ENCODE assay signal across 37 cellular contexts in the genomic region with DNA sequence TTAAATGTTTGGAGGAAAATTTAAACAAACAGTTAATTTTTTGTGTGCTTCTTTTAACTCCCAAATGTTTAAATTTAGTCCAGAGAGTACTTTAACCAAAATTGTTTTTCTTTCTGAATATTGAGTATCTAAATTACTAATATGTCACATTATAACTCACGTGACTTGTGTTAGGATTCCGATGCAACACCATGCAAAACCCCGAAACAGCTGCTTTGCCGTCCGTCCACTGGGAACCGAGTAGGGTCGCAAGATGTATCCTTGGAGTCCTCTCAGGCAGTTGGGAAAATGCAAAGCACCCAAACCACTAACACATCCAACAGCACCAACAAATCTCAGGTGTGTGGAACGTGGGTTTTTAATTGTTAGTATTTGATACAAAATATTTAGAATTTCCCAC. TPM values are rescaled to one million over a fixed set of nuclear protein-coding genes. Genes with fewer than 3 reads are reported as not detected.
DNase-seq lines count a peak whose midpoint lies in the region; ATAC-seq, FAIRE-seq and TF ChIP-seq lines count a peak whose summit lies in the region.
"Had no signal": no experiment of that assay in that cellular context is flagged by ENCODE, and none has a peak within 500 bp of the region (broad histone marks: within the 10 kb centered on the region; RNA-seq: fewer than 3 reads in every experiment).

No MANE protein-coding gene starts in this region.

- H4K20me1 ChIP-seq in Karpas-422 (ENCODE audit: insufficient read depth, low read depth, low read length) (no peaks in the 10 kb centered on the region), K562 (replicated peaks; ENCODE audit: control insufficient read depth, insufficient read depth, low read length) (no peaks in the 10 kb centered on the region)
- H4K20me1 ChIP-seq: BLaER1; BLaER1 treated with 17β-estradiol and CSF1 and Interleukin-3, amounts not matched to agents 10 nM and 100 nM had no signal

- no peaks in the 10 kb centered on the region for H3K27me3 Mint-ChIP-seq in activated T-cell treated with anti-CD3 and anti-CD28 coated beads, Interleukin-2, amount 50 U/mL, for 72 hours (ENCODE audit: low read depth)
- H3K27me3 Mint-ChIP-seq: B cell; CD4-positive, alpha-beta memory T cell; CD4-positive, alpha-beta T cell; CD4-positive, CD25-positive, alpha-beta regulatory T cell; CD8-positive, alpha-beta memory T cell had no signal

- peak overlapping the region; percentile 57 for H3K27ac Mint-ChIP-seq in activated T-cell treated with anti-CD3 and anti-CD28 coated beads, Interleukin-2, amount 50 U/mL, for 72 hours
- H3K27ac Mint-ChIP-seq: B cell; CD4-positive, alpha-beta T cell; CD4-positive, CD25-positive, alpha-beta regulatory T cell; CD8-positive, alpha-beta memory T cell; CD8-positive, alpha-beta T cell had no signal

- TF ChIP-seq CTCF in K562 (IDR thresholded peaks at IDR 0.05 in 2 of 3, conservative IDR thresholded peaks at IDR 0.05 in 1 of 3; ENCODE audit: insufficient read depth in 2 of 3, low read depth in 1 of 3, low read length in 3 of 3): no peak

- no peak for FAIRE-seq in K562 (lab: Jason Lieb, UNC)
- FAIRE-seq: A204.1, A549, D721Med had no signal

- no peaks in the 10 kb centered on the region for H3K79me2 ChIP-seq in Karpas-422 (ENCODE audit: low read length)
- H3K79me2 ChIP-seq in K562 (ENCODE audit: control insufficient read depth, insufficient read depth, low read length): no peaks in the 10 kb centered on the region

- H3K36me3 ChIP-seq in Karpas-422 (ENCODE audit: insufficient read depth, low read length) (no peaks in the 10 kb centered on the region), K562 (ENCODE audit: control insufficient read depth, insufficient read depth, low read length) (peaks cover 48% of the 10 kb centered on the region; the same call in 2 of the 3 replicates)

- no peak for ATAC-seq in activated T-cell treated with anti-CD3 and anti-CD28 coated beads, Interleukin-2, amount 50 U/mL, for 72 hours (replicated peaks in 1 of 2)
- ATAC-seq in K562 (no peak), HG03342 (IDR thresholded peaks at IDR 0.05; ENCODE audit: unreplicated experiment) (no peak)
- ATAC-seq: A549; CD8-positive, alpha-beta T cell had no signal

- no peak overlapping the region for H3K4me3 ChIP-seq in Karpas-422 (ENCODE audit: low read length)
- H3K4me3 ChIP-seq in K562: no peak overlapping the region
- H3K4me3 ChIP-seq: A549; BLaER1; BLaER1 treated with 17β-estradiol and CSF1 and Interleukin-3, amounts not matched to agents 10 nM and 100 nM had no signal

- H3K9ac ChIP-seq in Karpas-422 (ENCODE audit: low read length) (no peak overlapping the region), K562 (ENCODE audit: insufficient read depth in 1 of 2, low read depth in 2 of 2, low read length in 2 of 2) (no peak overlapping the region)
- H3K9ac ChIP-seq: BLaER1; BLaER1 treated with 17β-estradiol and CSF1 and Interleukin-3, amounts not matched to agents 10 nM and 100 nM had no signal

- CTCF ChIA-PET in K562 (lab: Yijun Ruan, JAX; ENCODE audit: low intra/inter-chr PET ratio): no interaction called here

- no peak overlapping the region for H3K27ac ChIP-seq in Karpas-422 (ENCODE audit: low read length)
- H3K27ac ChIP-seq in K562 (ENCODE audit: extremely low read depth, low read depth, low read length): peak overlapping the region; percentile 67; the same call in 1 of the 3 replicates
- H3K27ac ChIP-seq: 22Rv1; A549; BLaER1; BLaER1 treated with 17β-estradiol and CSF1 and Interleukin-3, amounts not matched to agents 10 nM and 100 nM; C4-2B had no signal

- 69% methylated on average over 8 of the region's 8 CpGs for WGBS in K562 (ENCODE audit: insufficient coverage, low coverage, missing lambda C conversion rate)

- no peaks in the 10 kb centered on the region for H3K9me2 ChIP-seq in Karpas-422 (replicated peaks; ENCODE audit: insufficient read depth, low read length)

- H3K9me3 ChIP-seq in Karpas-422 (ENCODE audit: low read length) (no peaks in the 10 kb centered on the region), K562 (replicated peaks; ENCODE audit: control insufficient read depth, insufficient read depth, low read depth, low read length) (no peaks in the 10 kb centered on the region)
- H3K9me3 ChIP-seq: A549; BE2C; BLaER1; BLaER1 treated with 17β-estradiol and CSF1 and Interleukin-3, amounts not matched to agents 10 nM and 100 nM; Caco-2 had no signal

- H2AFZ ChIP-seq in Karpas-422 (ENCODE audit: low read length): no peak overlapping the region
- no peak overlapping the region for H2AFZ ChIP-seq in K562 (ENCODE audit: low read depth, low read length)

- no peaks in the 10 kb centered on the region for H3K9me3 Mint-ChIP-seq in activated T-cell treated with anti-CD3 and anti-CD28 coated beads, Interleukin-2, amount 50 U/mL, for 72 hours
- H3K9me3 Mint-ChIP-seq: CD14-positive monocyte; CD4-positive, alpha-beta memory T cell; CD4-positive, alpha-beta T cell; CD4-positive, CD25-positive, alpha-beta regulatory T cell; CD8-positive, alpha-beta memory T cell; CD8-positive, alpha-beta T cell had no signal

- H3K27me3 ChIP-seq in Karpas-422 (ENCODE audit: low read length): no peaks in the 10 kb centered on the region
- no peaks in the 10 kb centered on the region for H3K27me3 ChIP-seq in K562 (ENCODE audit: control insufficient read depth in 2 of 2, insufficient read depth in 2 of 2, low read length in 2 of 2)
- H3K27me3 ChIP-seq: BE2C; BLaER1; BLaER1 treated with 17β-estradiol and CSF1 and Interleukin-3, amounts not matched to agents 10 nM and 100 nM had no signal

- H3K9me1 ChIP-seq in K562 (ENCODE audit: control insufficient read depth, insufficient read depth, low read length): no peaks in the 10 kb centered on the region

- H3K36me3 Mint-ChIP-seq in activated T-cell treated with anti-CD3 and anti-CD28 coated beads, Interleukin-2, amount 50 U/mL, for 72 hours (ENCODE audit: insufficient read depth in 2 of 2): peaks cover 3 to 25% of the 10 kb centered on the region in 2 donors

- DNase-seq in NCI-H526 (lab: John Stamatoyannopoulos, UW) (peak; percentile 28 to 46), NCI-H526 treated with DMSO at 0.1 percent for 48 hours (lab: John Stamatoyannopoulos, UW) (no peak), Karpas-422 (peak; percentile 9), K562 (ENCODE audit: extremely low read depth in 1 of 4, low spot score in 3 of 4) (no peak), HCEC 1CT (no peak)
- DNase-seq in activated T-cell treated with anti-CD3 and anti-CD28 coated beads, Interleukin-2, amount 50 U/mL, for 72 hours: no peak
- no peak for DNase-seq in activated T-cell treated with anti-CD3 and anti-CD28 coated beads, Interleukin-2, amount 50 U/mL, for 48 hours
- DNase-seq: 8988T; ACHN; AML-193; BE2C; C1 segment of cervical spinal cord; Caco-2; Calu3; CD4-positive, alpha-beta memory T cell; CD4-positive, alpha-beta T cell; CD4-positive, CD25-positive, alpha-beta regulatory T cell; CD8-positive, alpha-beta memory T cell; CD8-positive, alpha-beta T cell; COR-L47; DMS 273 treated with DMSO at 0.1 percent for 48 hours; DMS153; DMS53; DMS79; DMS79 treated with DMSO at 0.1 percent for 48 hours; DND-41; EL had no signal

- no peak for TF ChIP-seq POLR2A in K562 (conservative IDR thresholded peaks at IDR 0.05)

- H3K4me1 ChIP-seq in Karpas-422 (ENCODE audit: low read length) (no peaks in the 10 kb centered on the region), K562 (replicated peaks in 1 of 2; ENCODE audit: control insufficient read depth in 2 of 2, insufficient read depth in 2 of 2, low read length in 2 of 2) (peaks cover 8 to 14% of the 10 kb centered on the region in 2 experiments; a peak in 4 of 5 replicates)
- H3K4me1 ChIP-seq: A549; BE2C; BLaER1; BLaER1 treated with 17β-estradiol and CSF1 and Interleukin-3, amounts not matched to agents 10 nM and 100 nM; Caco-2 had no signal

- H3K4me2 ChIP-seq in Karpas-422 (ENCODE audit: low read depth, low read length, poor library complexity, severe bottlenecking) (no peak overlapping the region), K562 (ENCODE audit: insufficient read depth, low read length) (no peak overlapping the region)
- H3K4me2 ChIP-seq: A549; BLaER1; BLaER1 treated with 17β-estradiol and CSF1 and Interleukin-3, amounts not matched to agents 10 nM and 100 nM had no signal

- intact Hi-C loops in K562 (cut with micrococcal nuclease): no loop called here

- POLR2A ChIA-PET in K562 (lab: Yijun Ruan, JAX): interaction anchor here (0.6 kb wide), 1 partner anchor 108 kb away, joined by 3 read pairs; no protein-coding TSS in a partner anchor

- no peak for TF ChIP-seq EP300 in K562 (IDR thresholded peaks at IDR 0.05; ENCODE audit: low read length)

- no TSS peak for BruUV-seq in K562 (replicated peaks; lab: Mats Ljungman, UMichigan)

- H3K4me3 Mint-ChIP-seq in activated T-cell treated with anti-CD3 and anti-CD28 coated beads, Interleukin-2, amount 50 U/mL, for 72 hours: no peak overlapping the region
- H3K4me3 Mint-ChIP-seq: B cell; CD14-positive monocyte; CD4-positive, alpha-beta memory T cell; CD4-positive, alpha-beta T cell; CD4-positive, CD25-positive, alpha-beta regulatory T cell; CD8-positive, alpha-beta memory T cell; CD8-positive, alpha-beta T cell had no signal

- no peak for TF ChIP-seq RAD21 in K562 (CRISPR knock-in tag; conservative IDR thresholded peaks at IDR 0.05 in 1 of 2, IDR thresholded peaks at IDR 0.05 in 1 of 2)

- in situ Hi-C loops in K562 (cut with MboI): no loop called here

- peaks cover 9% of the 10 kb centered on the region for H3K4me1 Mint-ChIP-seq in activated T-cell treated with anti-CD3 and anti-CD28 coated beads, Interleukin-2, amount 50 U/mL, for 72 hours (ENCODE audit: low read depth)
- H3K4me1 Mint-ChIP-seq: B cell; CD14-positive monocyte; CD8-positive, alpha-beta memory T cell had no signal

RNA-seq across cellular contexts. Expression of gene ADCY7, which starts 38.7 kb away (rescaled TPM):
- 10 to 100 TPM; 67.5 to 97.1 TPM for total RNA-seq in activated T-cell treated with anti-CD3 and anti-CD28 coated beads, Interleukin-2, amount 50 U/mL, for 72 hours
- total RNA-seq in Karpas-422 (2014; rRNA removed; shearing (Covaris generic); ENCODE audit: low replicate concordance): 27.5 and 45.5 TPM in 2 replicates
- total RNA-seq in K562 (2011; cell fraction: chromatin; rRNA removed; ENCODE audit: low replicate concordance): 155 and 371 TPM in 2 replicates
- 245 and 277 TPM in 2 replicates for total RNA-seq in K562 (2011; cell fraction: nucleolus; rRNA removed)
- total RNA-seq in K562 (2011; cell fraction: nucleoplasm; rRNA removed): 151 and 184 TPM in 2 replicates
- total RNA-seq in K562 (2014; rRNA removed): 59.0 and 73.5 TPM in 2 replicates
- total RNA-seq in K562 (2014; rRNA removed; fragmentation: Illumina TruSeq; extraction: Trizol): 15.9 and 19.0 TPM in 2 replicates
- 28.6 and 29.9 TPM in 2 replicates for total RNA-seq in K562 (2015; rRNA removed; fragmentation: Illumina TruSeq; extraction: Trizol)
- 104 and 108 TPM in 2 replicates for total RNA-seq in K562 (2021)
- polyA plus RNA-seq in K562 (2011; rRNA removed): 28.6 and 31.0 TPM in 2 replicates
- 19.2 and 48.3 TPM in 2 replicates for polyA plus RNA-seq in K562 (2011; cell fraction: cytosol; rRNA removed)
- 193 and 347 TPM in 2 replicates for polyA plus RNA-seq in K562 (2011; cell fraction: nucleus; rRNA removed)
- polyA plus RNA-seq in K562 (2012): 53.4 and 59.6 TPM in 2 replicates
- polyA plus RNA-seq in K562 (2014; fragmentation: Illumina TruSeq; extraction: Trizol): 26.4 and 37.3 TPM in 2 replicates
- 1 to 10 TPM; 2.3 to 2.4 TPM for polyA plus RNA-seq in K562 (2014; fragmentation: Nextera tagmentation; extraction: Ambion mirVana)
- 49.4 and 64.0 TPM in 2 replicates for polyA plus RNA-seq in K562 (2014; rRNA removed)
- 27.7 and 54.0 TPM in 2 replicates for polyA minus RNA-seq in K562 (2011; rRNA and poly(A)+ RNA removed)
- 42.4 and 51.4 TPM in 2 replicates for polyA minus RNA-seq in K562 (2011; cell fraction: cytosol; rRNA and poly(A)+ RNA removed)
- 109 TPM in 2 replicates for polyA minus RNA-seq in K562 (2011; cell fraction: nucleus; rRNA and poly(A)+ RNA removed)

Comparison
In these comparisons a context has a peak if more than half of its experiments do, and no peak if none do; other contexts are left out.
1. DNase-seq: peak in NCI-H526 (2 of 2) and Karpas-422 (single experiment); none in NCI-H526 treated with DMSO at 0.1 percent for 48 hours (single experiment), activated T-cell treated with anti-CD3 and anti-CD28 coated beads, Interleukin-2, amount 50 U/mL, for 72 hours (0 of 2), activated T-cell treated with anti-CD3 and anti-CD28 coated beads, Interleukin-2, amount 50 U/mL, for 48 hours (0 of 2), K562 (0 of 4) and HCEC 1CT (single experiment).